In the genomic region with DNA sequence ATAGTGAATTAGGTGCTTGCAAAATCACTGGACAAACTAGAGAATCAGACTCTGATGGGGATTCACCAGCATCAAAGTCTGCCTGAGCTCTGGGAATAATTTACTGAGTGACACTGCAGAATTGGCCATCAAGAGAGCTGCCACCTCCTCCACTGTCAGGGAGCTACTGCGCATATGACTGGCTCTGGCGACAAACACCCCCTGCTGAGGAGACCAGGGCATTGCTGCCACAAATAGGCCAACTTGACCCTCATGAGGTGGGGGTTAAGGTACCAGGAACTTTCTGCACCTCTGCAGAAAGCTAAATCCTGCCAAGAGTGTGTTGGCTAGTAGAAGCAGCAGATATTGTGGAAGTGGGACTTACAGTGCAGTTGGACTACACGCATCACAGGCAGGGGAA, we compare ENCODE assay signal across 18 cellular contexts.
"Had no signal": no experiment of that assay in that cellular context is flagged by ENCODE, and none has a peak within 500 bp of the region (broad histone marks: within the 10 kb centered on the region; RNA-seq: fewer than 3 reads in every experiment).

No MANE protein-coding gene starts in this region.

- DNase-seq: activated CD4-positive, CD25-positive, alpha-beta regulatory T cell treated with anti-CD3 and anti-CD28 coated beads, Interleukin-2, amount 50 U/mL, for 72 hours; activated naive CD4-positive, alpha-beta T cell treated with anti-CD3 and anti-CD28 coated beads for 36 hours; activated naive CD8-positive, alpha-beta T cell treated with anti-CD3 and anti-CD28 coated beads, Interleukin-2, amount 50 U/mL, for 24 hours; aorta; cerebellar nuclear complex; erythroblast; lower lobe of right lung; ovary; stimulated activated CD4-positive, alpha-beta T cell treated with anti-CD3 and anti-CD28 coated beads, Interleukin-12 subunit alpha, Interleukin-12 subunit beta, amount 100 ng/mL, for 4 hours; T-cell; T-helper 9 cell; thyroid gland; uterus had no signal

- H3K4me1 Mint-ChIP-seq: activated naive CD8-positive, alpha-beta T cell treated with anti-CD3 and anti-CD28 coated beads, Interleukin-2, amount 50 U/mL, for 24 hours; neural progenitor cell; stimulated activated memory B cell treated with anti-CD40 and anti-IgM and Interleukin-4, amounts not matched to agents 10 μg/mL and 1 μg/mL and 100 μg/mL, for 72 hours; T-cell had no signal

- ATAC-seq: activated naive CD8-positive, alpha-beta T cell treated with anti-CD3 and anti-CD28 coated beads, Interleukin-2, amount 50 U/mL, for 24 hours; stimulated activated memory B cell treated with anti-CD40 and anti-IgM and Interleukin-4, amounts not matched to agents 10 μg/mL and 1 μg/mL and 100 μg/mL, for 72 hours; T-cell had no signal

- H3K4me3 Mint-ChIP-seq: activated naive CD4-positive, alpha-beta T cell treated with anti-CD3 and anti-CD28 coated beads for 36 hours; activated naive CD8-positive, alpha-beta T cell treated with anti-CD3 and anti-CD28 coated beads, Interleukin-2, amount 50 U/mL, for 24 hours; activated T-helper 1 cell treated with anti-CD3 and anti-CD28 coated beads, Interleukin-12 subunit alpha, Interleukin-12 subunit beta, Interleukin-2, Interleukin-4 antibody, amounts not matched to agents 30 ng/mL and 10 ng/mL and 1 ng/mL, durations not matched to agents 14 hours and 24 hours and 36 hours; mesothelial cell of epicardium; neural progenitor cell; stimulated activated memory B cell treated with anti-CD40 and anti-IgM and Interleukin-4, amounts not matched to agents 10 μg/mL and 1 μg/mL and 100 μg/mL, for 72 hours; T-cell had no signal

- H2AFZ ChIP-seq: neural progenitor cell had no signal

- H3K36me3 ChIP-seq: breast epithelium, lower lobe of right lung, neural progenitor cell, ovary, uterus had no signal

- H3K4me1 ChIP-seq: breast epithelium, neural progenitor cell, thyroid gland, uterus had no signal

- H3K27me3 ChIP-seq: breast epithelium, neural progenitor cell, ovary, thyroid gland, uterus had no signal

- H3K27ac ChIP-seq: breast epithelium, lower lobe of right lung, neural progenitor cell, ovary, thyroid gland, uterus had no signal

- H3K4me3 ChIP-seq: breast epithelium, lower lobe of right lung, neural progenitor cell, ovary, thyroid gland, uterus had no signal

- H3K9me3 Mint-ChIP-seq: activated naive CD4-positive, alpha-beta T cell treated with anti-CD3 and anti-CD28 coated beads for 36 hours; activated naive CD8-positive, alpha-beta T cell treated with anti-CD3 and anti-CD28 coated beads, Interleukin-2, amount 50 U/mL, for 24 hours; activated T-helper 1 cell treated with anti-CD3 and anti-CD28 coated beads, Interleukin-12 subunit alpha, Interleukin-12 subunit beta, Interleukin-2, Interleukin-4 antibody, amounts not matched to agents 30 ng/mL and 10 ng/mL and 1 ng/mL, durations not matched to agents 14 hours and 24 hours and 36 hours; neural progenitor cell; stimulated activated memory B cell treated with anti-CD40 and anti-IgM and Interleukin-4, amounts not matched to agents 10 μg/mL and 1 μg/mL and 100 μg/mL, for 72 hours; T-cell had no signal

- H3K9ac ChIP-seq: neural progenitor cell had no signal

- H3K27me3 Mint-ChIP-seq: activated naive CD8-positive, alpha-beta T cell treated with anti-CD3 and anti-CD28 coated beads, Interleukin-2, amount 50 U/mL, for 24 hours; stimulated activated memory B cell treated with anti-CD40 and anti-IgM and Interleukin-4, amounts not matched to agents 10 μg/mL and 1 μg/mL and 100 μg/mL, for 72 hours; T-cell had no signal

- H3K4me2 ChIP-seq: neural progenitor cell had no signal

- H3K9me3 ChIP-seq: breast epithelium, lower lobe of right lung, ovary, thyroid gland, uterus had no signal

- H3K27ac Mint-ChIP-seq: activated naive CD4-positive, alpha-beta T cell treated with anti-CD3 and anti-CD28 coated beads for 36 hours; activated naive CD8-positive, alpha-beta T cell treated with anti-CD3 and anti-CD28 coated beads, Interleukin-2, amount 50 U/mL, for 24 hours; activated T-helper 1 cell treated with anti-CD3 and anti-CD28 coated beads, Interleukin-12 subunit alpha, Interleukin-12 subunit beta, Interleukin-2, Interleukin-4 antibody, amounts not matched to agents 30 ng/mL and 10 ng/mL and 1 ng/mL, durations not matched to agents 14 hours and 24 hours and 36 hours; mesothelial cell of epicardium; neural progenitor cell; stimulated activated memory B cell treated with anti-CD40 and anti-IgM and Interleukin-4, amounts not matched to agents 10 μg/mL and 1 μg/mL and 100 μg/mL, for 72 hours; T-cell had no signal
